8 cellular contexts compared by ENCODE assay signal in genomic region chr10:97025613-97026242, GRCh38.
DNase-seq lines count a peak whose midpoint lies in the region; ATAC-seq and TF ChIP-seq lines count a peak whose summit lies in the region.

No MANE protein-coding gene starts in this region.

- DNase-seq in AG20443 (ENCODE audit: low spot score) (peak; percentile 69), GM20000 (ENCODE audit: low spot score) (peak; percentile 73), glomerular endothelial cell (ENCODE audit: extremely low read depth, low read depth, low spot score) (peak; percentile 20), pons (ENCODE audit: low spot score) (peak; percentile 86)
- DNase-seq in activated effector memory CD4-positive, alpha-beta T cell treated with anti-CD3 and anti-CD28 coated beads, Interleukin-2, amount 50 U/mL, for 16 hours = peak; percentile 79

- no peaks in the 10 kb centered on the region for H3K9me3 ChIP-seq in OCI-LY3 (ENCODE audit: insufficient read depth, low read length)

- TF ChIP-seq CTCF in GM20000 (IDR thresholded peaks at IDR 0.05; ENCODE audit: extremely low read depth, missing control alignments) (peak; percentile 47), OCI-LY3 (IDR thresholded peaks at IDR 0.05; ENCODE audit: low read depth, low read length) (peak; percentile 74)

- H4K20me1 ChIP-seq in OCI-LY3 (ENCODE audit: insufficient read depth, low read length) = no peaks in the 10 kb centered on the region

- no peak overlapping the region for H3K9ac ChIP-seq in OCI-LY3 (ENCODE audit: low read length)

- H3K27me3 ChIP-seq in OCI-LY3 (ENCODE audit: low read depth, low read length) = peaks cover 5% of the 10 kb centered on the region; the same call in 1 of the 2 replicates

- no peak overlapping the region for H3K27ac ChIP-seq in OCI-LY3 (ENCODE audit: low read length)

- no peaks in the 10 kb centered on the region for H3K36me3 ChIP-seq in OCI-LY3 (replicated peaks; ENCODE audit: low read depth, low read length)

- no peak for ATAC-seq in HG02840 (IDR thresholded peaks at IDR 0.05; ENCODE audit: low FRiP score, unreplicated experiment)
- no peak for ATAC-seq in GM21723 (IDR thresholded peaks at IDR 0.05; ENCODE audit: unreplicated experiment)

- no peaks in the 10 kb centered on the region for H3K79me2 ChIP-seq in OCI-LY3 (ENCODE audit: low read length)

- no peak overlapping the region for H2AFZ ChIP-seq in OCI-LY3 (ENCODE audit: low read depth, low read length)

- H3K4me3 ChIP-seq in OCI-LY3 (ENCODE audit: low read length) = no peak overlapping the region

- H3K4me2 ChIP-seq in OCI-LY3 (ENCODE audit: low read length) = no peak overlapping the region

- peaks cover 33% of the 10 kb centered on the region for H3K4me1 ChIP-seq in OCI-LY3 (ENCODE audit: low read length)

Comparison
In these comparisons a context has a peak if more than half of its experiments do, and no peak if none do; other contexts are left out.
1. DNase-seq: peak in every context shown above with its lines; median percentile 86 in pons; 79 in activated effector memory CD4-positive, alpha-beta T cell treated with anti-CD3 and anti-CD28 coated beads, Interleukin-2, amount 50 U/mL, for 16 hours; 73 in GM20000; 69 in AG20443; 20 in glomerular endothelial cell.